1 cellular context compared by ENCODE assay signal in genomic region chr7:101602484-101603241, GRCh38.
TF ChIP-seq lines count a peak whose summit lies in the region.

No MANE protein-coding gene starts in this region.

TF ChIP-seq in H1, 55 proteins besides CTCF, POLR2A, EP300 and RAD21 (continued from another document):
- TF ChIP-seq, protein P1, sequence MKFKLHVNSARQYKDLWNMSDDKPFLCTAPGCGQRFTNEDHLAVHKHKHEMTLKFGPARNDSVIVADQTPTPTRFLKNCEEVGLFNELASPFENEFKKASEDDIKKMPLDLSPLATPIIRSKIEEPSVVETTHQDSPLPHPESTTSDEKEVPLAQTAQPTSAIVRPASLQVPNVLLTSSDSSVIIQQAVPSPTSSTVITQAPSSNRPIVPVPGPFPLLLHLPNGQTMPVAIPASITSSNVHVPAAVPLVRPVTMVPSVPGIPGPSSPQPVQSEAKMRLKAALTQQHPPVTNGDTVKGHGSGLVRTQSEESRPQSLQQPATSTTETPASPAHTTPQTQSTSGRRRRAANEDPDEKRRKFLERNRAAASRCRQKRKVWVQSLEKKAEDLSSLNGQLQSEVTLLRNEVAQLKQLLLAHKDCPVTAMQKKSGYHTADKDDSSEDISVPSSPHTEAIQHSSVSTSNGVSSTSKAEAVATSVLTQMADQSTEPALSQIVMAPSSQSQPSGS (IDR thresholded peaks at IDR 0.05; ENCODE audit: low read length) = no peak
- TF ChIP-seq, protein P2, sequence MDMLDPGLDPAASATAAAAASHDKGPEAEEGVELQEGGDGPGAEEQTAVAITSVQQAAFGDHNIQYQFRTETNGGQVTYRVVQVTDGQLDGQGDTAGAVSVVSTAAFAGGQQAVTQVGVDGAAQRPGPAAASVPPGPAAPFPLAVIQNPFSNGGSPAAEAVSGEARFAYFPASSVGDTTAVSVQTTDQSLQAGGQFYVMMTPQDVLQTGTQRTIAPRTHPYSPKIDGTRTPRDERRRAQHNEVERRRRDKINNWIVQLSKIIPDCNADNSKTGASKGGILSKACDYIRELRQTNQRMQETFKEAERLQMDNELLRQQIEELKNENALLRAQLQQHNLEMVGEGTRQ (IDR thresholded peaks at IDR 0.05; ENCODE audit: low read length) = no peak
- TF ChIP-seq ZNF274 (IDR thresholded peaks at IDR 0.05; ENCODE audit: borderline replicate concordance, extremely low read depth, low read length) (no peak), SRF (IDR thresholded peaks at IDR 0.05; ENCODE audit: low read depth, low read length) (no peak), NRF1 (IDR thresholded peaks at IDR 0.05; ENCODE audit: low read depth, low read length) (no peak), TEAD4 (IDR thresholded peaks at IDR 0.05; ENCODE audit: low read depth, low read length) (no peak), JUN (IDR thresholded peaks at IDR 0.05; ENCODE audit: low read depth, low read length) (no peak), RXRA (IDR thresholded peaks at IDR 0.05; ENCODE audit: insufficient read depth, low read depth, low read length) (no peak), CEBPB (IDR thresholded peaks at IDR 0.05; ENCODE audit: low read depth, low read length) (no peak), CHD7 (IDR thresholded peaks at IDR 0.05; ENCODE audit: insufficient replicate concordance, low read length) (no peak)
